In genomic region chr20:50913976-50914375, GRCh38 we compare ENCODE assay signal across 1 cellular context.
TF ChIP-seq lines count a peak whose summit lies in the region.

No MANE protein-coding gene starts in this region.

TF ChIP-seq in K562, 482 proteins besides CTCF, POLR2A, EP300 and RAD21 (continued from another document and continues in another):
- TF ChIP-seq HMGXB4 (CRISPR knock-in tag; IDR thresholded peaks at IDR 0.05) (no peak), ZNF589 (CRISPR knock-in tag; IDR thresholded peaks at IDR 0.05; ENCODE audit: low read depth) (no peak), TARDBP (IDR thresholded peaks at IDR 0.05) (no peak), CBFB (CRISPR knock-in tag; IDR thresholded peaks at IDR 0.05) (no peak), ZBTB12 (CRISPR knock-in tag; IDR thresholded peaks at IDR 0.05) (no peak), ETV1 (tag; conservative IDR thresholded peaks at IDR 0.05; ENCODE audit: low read depth) (no peak), POLR2B (IDR thresholded peaks at IDR 0.05; ENCODE audit: low read depth, partially characterized antibody) (no peak), ZNF347 (CRISPR knock-in tag; IDR thresholded peaks at IDR 0.05; ENCODE audit: low read depth) (no peak), MEIS2 (IDR thresholded peaks at IDR 0.05; ENCODE audit: partially characterized antibody) (peak; percentile 88), GMEB1 (CRISPR knock-in tag; IDR thresholded peaks at IDR 0.05) (no peak), NR4A1 (CRISPR knock-in tag; IDR thresholded peaks at IDR 0.05) (no peak), NR4A1 (tag; IDR thresholded peaks at IDR 0.05) (no peak), SMARCA5 (IDR thresholded peaks at IDR 0.05) (no peak), DPF2 (IDR thresholded peaks at IDR 0.05) (peak; percentile 52; the same call in 1 of the 2 replicates), TAF1 (IDR thresholded peaks at IDR 0.05; ENCODE audit: control insufficient read depth, extremely low read depth, insufficient read depth, low read length, severe bottlenecking) (no peak), ASH1L (IDR thresholded peaks at IDR 0.05; ENCODE audit: borderline replicate concordance, low read depth, partially characterized antibody) (no peak), NRF1 (conservative IDR thresholded peaks at IDR 0.05 in 1 of 2, IDR thresholded peaks at IDR 0.05 in 1 of 2) (peak in 1 of 2 experiments; percentile 3; a peak in 2 of 4 replicates), RBM17 (IDR thresholded peaks at IDR 0.05; ENCODE audit: borderline replicate concordance, low read depth, low read length) (no peak), ZFP91 (CRISPR knock-in tag; IDR thresholded peaks at IDR 0.05) (no peak), JUNB (CRISPR knock-in tag; conservative IDR thresholded peaks at IDR 0.05) (no peak), NFE2 (IDR thresholded peaks at IDR 0.05; ENCODE audit: low read depth) (no peak), ZBTB11 (CRISPR knock-in tag; IDR thresholded peaks at IDR 0.05) (no peak), ZBTB49 (CRISPR knock-in tag; IDR thresholded peaks at IDR 0.05; ENCODE audit: borderline replicate concordance) (no peak), FOXO4 (CRISPR knock-in tag; IDR thresholded peaks at IDR 0.05) (no peak), POU5F1 (IDR thresholded peaks at IDR 0.05; ENCODE audit: borderline replicate concordance, low read depth, low read length, partially characterized antibody) (no peak), ATF4 (CRISPR knock-in tag; IDR thresholded peaks at IDR 0.05) (no peak), HMBOX1 (IDR thresholded peaks at IDR 0.05) (0 out of 2 replicates have a peak, but pooled peaks have one; percentile 23), ZNF395 (CRISPR knock-in tag; IDR thresholded peaks at IDR 0.05) (no peak), E2F3 (CRISPR knock-in tag; IDR thresholded peaks at IDR 0.05) (no peak), MLLT1 (IDR thresholded peaks at IDR 0.05) (no peak), ZNF785 (CRISPR knock-in tag; IDR thresholded peaks at IDR 0.05) (no peak), NONO (IDR thresholded peaks at IDR 0.05; ENCODE audit: low read depth in 2 of 2, low read length in 1 of 2) (no peak), JUND (IDR thresholded peaks at IDR 0.05; ENCODE audit: borderline replicate concordance, low read depth, low read length) (peak; percentile 62; the same call in 1 of the 2 replicates), JUND (tag; IDR thresholded peaks at IDR 0.05; ENCODE audit: borderline replicate concordance, low read depth, low read length) (peak; percentile 39; the same call in 1 of the 3 replicates), KDM1A (IDR thresholded peaks at IDR 0.05) (peak in 1 of 2 experiments; percentile 46; a peak in 3 of 4 replicates), BCOR (IDR thresholded peaks at IDR 0.05) (no peak), ZNF324 (CRISPR knock-in tag; IDR thresholded peaks at IDR 0.05) (no peak), SRSF9 (IDR thresholded peaks at IDR 0.05; ENCODE audit: borderline replicate concordance, low read depth, low read length) (no peak), ZNF699 (CRISPR knock-in tag; IDR thresholded peaks at IDR 0.05; ENCODE audit: insufficient replicate concordance) (no peak), SOX6 (IDR thresholded peaks at IDR 0.05) (peak; percentile 69), E2F4 (CRISPR knock-in tag; IDR thresholded peaks at IDR 0.05; ENCODE audit: low read depth) (no peak), MAFF (IDR thresholded peaks at IDR 0.05; ENCODE audit: low read length) (no peak), OTX1 (CRISPR knock-in tag; IDR thresholded peaks at IDR 0.05) (no peak)
